Comparison of ENCODE assay signal across 2 cellular contexts in genomic region chr3:177674186-177674585, GRCh38.
TF ChIP-seq lines count a peak whose summit lies in the region.

No MANE protein-coding gene starts in this region.

TF ChIP-seq in SK-N-SH treated with all-trans-retinoic acid at 6 μM for 48 hours, 23 proteins besides CTCF, POLR2A, EP300 and RAD21 (continued from another document):
- TF ChIP-seq PATZ1 (CRISPR knock-in tag; IDR thresholded peaks at IDR 0.05; ENCODE audit: borderline replicate concordance) (no peak), POU6F1 (CRISPR knock-in tag; IDR thresholded peaks at IDR 0.05; ENCODE audit: borderline replicate concordance, low read depth) (no peak), TOX (CRISPR knock-in tag; IDR thresholded peaks at IDR 0.05; ENCODE audit: borderline replicate concordance) (no peak), PPARA (CRISPR knock-in tag; IDR thresholded peaks at IDR 0.05; ENCODE audit: borderline replicate concordance) (no peak), ISL1 (CRISPR knock-in tag; IDR thresholded peaks at IDR 0.05) (no peak), CSDC2 (CRISPR knock-in tag; IDR thresholded peaks at IDR 0.05) (no peak)
- TF ChIP-seq, protein P1, sequence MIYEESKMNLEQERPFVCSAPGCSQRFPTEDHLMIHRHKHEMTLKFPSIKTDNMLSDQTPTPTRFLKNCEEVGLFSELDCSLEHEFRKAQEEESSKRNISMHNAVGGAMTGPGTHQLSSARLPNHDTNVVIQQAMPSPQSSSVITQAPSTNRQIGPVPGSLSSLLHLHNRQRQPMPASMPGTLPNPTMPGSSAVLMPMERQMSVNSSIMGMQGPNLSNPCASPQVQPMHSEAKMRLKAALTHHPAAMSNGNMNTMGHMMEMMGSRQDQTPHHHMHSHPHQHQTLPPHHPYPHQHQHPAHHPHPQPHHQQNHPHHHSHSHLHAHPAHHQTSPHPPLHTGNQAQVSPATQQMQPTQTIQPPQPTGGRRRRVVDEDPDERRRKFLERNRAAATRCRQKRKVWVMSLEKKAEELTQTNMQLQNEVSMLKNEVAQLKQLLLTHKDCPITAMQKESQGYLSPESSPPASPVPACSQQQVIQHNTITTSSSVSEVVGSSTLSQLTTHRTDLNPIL (CRISPR knock-in tag; IDR thresholded peaks at IDR 0.05; ENCODE audit: low read depth): no peak

TF ChIP-seq in SK-N-SH, 30 proteins besides CTCF, POLR2A, EP300 and RAD21 (continued from another document):
- TF ChIP-seq USF2 (IDR thresholded peaks at IDR 0.05; ENCODE audit: borderline replicate concordance, low read depth, low read length) (no peak), GABPA (IDR thresholded peaks at IDR 0.05; ENCODE audit: low read depth) (no peak), TEAD4 (IDR thresholded peaks at IDR 0.05; ENCODE audit: borderline replicate concordance, insufficient read depth) (no peak), TCF12 (IDR thresholded peaks at IDR 0.05) (no peak), RCOR1 (IDR thresholded peaks at IDR 0.05; ENCODE audit: low read length) (no peak), NFIC (IDR thresholded peaks at IDR 0.05; ENCODE audit: borderline replicate concordance) (no peak), NRF1 (IDR thresholded peaks at IDR 0.05; ENCODE audit: low read depth, low read length) (no peak), FOXM1 (IDR thresholded peaks at IDR 0.05; ENCODE audit: low read depth) (no peak), ELF1 (IDR thresholded peaks at IDR 0.05) (no peak)
